In the genomic region with DNA sequence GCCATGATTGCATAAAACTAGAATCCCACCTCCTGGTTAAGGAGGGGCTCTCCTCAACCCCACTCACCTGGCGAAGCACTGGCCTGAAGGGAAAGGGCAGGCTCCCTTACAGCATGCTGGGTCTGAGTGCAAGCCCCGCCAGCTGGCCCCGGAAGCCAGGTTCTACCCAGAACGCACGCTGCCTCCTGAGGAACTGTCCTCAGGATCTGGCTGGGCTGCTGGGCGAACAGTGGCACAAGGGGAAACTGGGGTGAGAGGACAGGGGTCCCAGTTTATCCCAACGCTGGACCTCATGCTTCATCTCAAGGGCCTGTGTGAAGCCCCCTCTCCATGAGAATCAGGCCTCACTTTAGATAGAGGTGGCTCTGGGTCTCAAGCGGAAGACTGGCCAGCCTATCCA, we compare ENCODE assay signal across 1 cellular context.
TF ChIP-seq lines count a peak whose summit lies in the region.

No MANE protein-coding gene starts in this region.

TF ChIP-seq in IMR-90, 13 proteins besides CTCF, POLR2A, EP300 and RAD21:
- TF ChIP-seq MXI1 (IDR thresholded peaks at IDR 0.05; ENCODE audit: borderline replicate concordance, low read depth, low read length) (no peak), CHD1 (IDR thresholded peaks at IDR 0.05; ENCODE audit: low read depth, low read length) (no peak), MAZ (IDR thresholded peaks at IDR 0.05; ENCODE audit: borderline replicate concordance, low read depth, low read length) (no peak), RFX5 (IDR thresholded peaks at IDR 0.05; ENCODE audit: low read depth, low read length) (no peak), CEBPB (IDR thresholded peaks at IDR 0.05; ENCODE audit: low read depth, low read length) (no peak), NFE2L2 (IDR thresholded peaks at IDR 0.05; ENCODE audit: low read depth, low read length) (no peak), MAFK (IDR thresholded peaks at IDR 0.05; ENCODE audit: low read depth, low read length) (no peak), BHLHE40 (IDR thresholded peaks at IDR 0.05; ENCODE audit: low read depth, low read length) (no peak), FOS (IDR thresholded peaks at IDR 0.05; ENCODE audit: low read depth, low read length) (no peak), SMC3 (IDR thresholded peaks at IDR 0.05; ENCODE audit: low read depth, low read length) (no peak), RCOR1 (IDR thresholded peaks at IDR 0.05; ENCODE audit: insufficient replicate concordance, low read length) (no peak)
- TF ChIP-seq, protein P1, sequence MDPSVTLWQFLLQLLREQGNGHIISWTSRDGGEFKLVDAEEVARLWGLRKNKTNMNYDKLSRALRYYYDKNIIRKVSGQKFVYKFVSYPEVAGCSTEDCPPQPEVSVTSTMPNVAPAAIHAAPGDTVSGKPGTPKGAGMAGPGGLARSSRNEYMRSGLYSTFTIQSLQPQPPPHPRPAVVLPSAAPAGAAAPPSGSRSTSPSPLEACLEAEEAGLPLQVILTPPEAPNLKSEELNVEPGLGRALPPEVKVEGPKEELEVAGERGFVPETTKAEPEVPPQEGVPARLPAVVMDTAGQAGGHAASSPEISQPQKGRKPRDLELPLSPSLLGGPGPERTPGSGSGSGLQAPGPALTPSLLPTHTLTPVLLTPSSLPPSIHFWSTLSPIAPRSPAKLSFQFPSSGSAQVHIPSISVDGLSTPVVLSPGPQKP (IDR thresholded peaks at IDR 0.05; ENCODE audit: borderline replicate concordance, low read depth, low read length): no peak
- TF ChIP-seq, protein P2, sequence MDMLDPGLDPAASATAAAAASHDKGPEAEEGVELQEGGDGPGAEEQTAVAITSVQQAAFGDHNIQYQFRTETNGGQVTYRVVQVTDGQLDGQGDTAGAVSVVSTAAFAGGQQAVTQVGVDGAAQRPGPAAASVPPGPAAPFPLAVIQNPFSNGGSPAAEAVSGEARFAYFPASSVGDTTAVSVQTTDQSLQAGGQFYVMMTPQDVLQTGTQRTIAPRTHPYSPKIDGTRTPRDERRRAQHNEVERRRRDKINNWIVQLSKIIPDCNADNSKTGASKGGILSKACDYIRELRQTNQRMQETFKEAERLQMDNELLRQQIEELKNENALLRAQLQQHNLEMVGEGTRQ (IDR thresholded peaks at IDR 0.05; ENCODE audit: low read depth, low read length): no peak
